In the genomic region with DNA sequence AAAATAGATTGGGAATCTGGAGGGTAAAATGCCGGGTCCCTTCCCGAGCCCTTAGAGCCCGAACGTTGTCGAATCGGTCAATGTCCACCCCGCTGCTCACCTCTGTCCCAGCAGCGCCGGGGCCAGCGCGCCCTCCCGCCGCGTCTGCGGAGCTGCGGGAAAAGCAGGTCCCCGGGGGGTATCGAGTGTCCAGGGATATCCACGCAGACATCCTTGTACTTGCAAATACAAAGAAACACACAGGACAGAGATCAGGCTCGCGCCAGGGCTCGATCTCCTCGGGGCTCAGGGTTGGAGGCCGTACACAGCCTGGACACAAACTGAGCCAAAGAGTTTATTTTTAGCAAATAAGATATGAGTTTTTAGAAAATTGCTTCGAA, we compare ENCODE assay signal across 1 cellular context.
TF ChIP-seq lines count a peak whose summit lies in the region.

No MANE protein-coding gene starts in this region.

TF ChIP-seq in WTC11, 78 proteins besides CTCF, POLR2A, EP300 and RAD21 (continued from another document):
- TF ChIP-seq, protein P1, sequence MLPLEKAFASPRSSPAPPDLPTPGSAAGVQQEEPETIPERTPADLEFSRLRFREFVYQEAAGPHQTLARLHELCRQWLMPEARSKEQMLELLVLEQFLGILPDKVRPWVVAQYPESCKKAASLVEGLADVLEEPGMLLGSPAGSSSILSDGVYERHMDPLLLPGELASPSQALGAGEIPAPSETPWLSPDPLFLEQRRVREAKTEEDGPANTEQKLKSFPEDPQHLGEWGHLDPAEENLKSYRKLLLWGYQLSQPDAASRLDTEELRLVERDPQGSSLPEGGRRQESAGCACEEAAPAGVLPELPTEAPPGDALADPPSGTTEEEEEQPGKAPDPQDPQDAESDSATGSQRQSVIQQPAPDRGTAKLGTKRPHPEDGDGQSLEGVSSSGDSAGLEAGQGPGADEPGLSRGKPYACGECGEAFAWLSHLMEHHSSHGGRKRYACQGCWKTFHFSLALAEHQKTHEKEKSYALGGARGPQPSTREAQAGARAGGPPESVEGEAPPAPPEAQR (CRISPR knock-in tag; IDR thresholded peaks at IDR 0.05), result no peak
- TF ChIP-seq, protein P2, sequence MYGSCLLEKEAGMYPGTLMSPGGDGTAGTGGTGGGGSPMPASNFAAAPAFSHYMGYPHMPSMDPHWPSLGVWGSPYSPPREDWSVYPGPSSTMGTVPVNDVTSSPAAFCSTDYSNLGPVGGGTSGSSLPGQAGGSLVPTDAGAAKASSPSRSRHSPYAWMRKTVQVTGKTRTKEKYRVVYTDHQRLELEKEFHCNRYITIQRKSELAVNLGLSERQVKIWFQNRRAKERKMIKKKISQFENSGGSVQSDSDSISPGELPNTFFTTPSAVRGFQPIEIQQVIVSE (CRISPR knock-in tag; IDR thresholded peaks at IDR 0.05; ENCODE audit: borderline replicate concordance), result no peak
- TF ChIP-seq, protein P3, sequence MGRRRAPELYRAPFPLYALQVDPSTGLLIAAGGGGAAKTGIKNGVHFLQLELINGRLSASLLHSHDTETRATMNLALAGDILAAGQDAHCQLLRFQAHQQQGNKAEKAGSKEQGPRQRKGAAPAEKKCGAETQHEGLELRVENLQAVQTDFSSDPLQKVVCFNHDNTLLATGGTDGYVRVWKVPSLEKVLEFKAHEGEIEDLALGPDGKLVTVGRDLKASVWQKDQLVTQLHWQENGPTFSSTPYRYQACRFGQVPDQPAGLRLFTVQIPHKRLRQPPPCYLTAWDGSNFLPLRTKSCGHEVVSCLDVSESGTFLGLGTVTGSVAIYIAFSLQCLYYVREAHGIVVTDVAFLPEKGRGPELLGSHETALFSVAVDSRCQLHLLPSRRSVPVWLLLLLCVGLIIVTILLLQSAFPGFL (CRISPR knock-in tag; IDR thresholded peaks at IDR 0.05; ENCODE audit: borderline replicate concordance), result no peak
- no peak for TF ChIP-seq ESRRA (CRISPR knock-in tag; IDR thresholded peaks at IDR 0.05; ENCODE audit: borderline replicate concordance)
- no peak for TF ChIP-seq ETV6 (CRISPR knock-in tag; IDR thresholded peaks at IDR 0.05)
